1 cellular context compared by ENCODE assay signal in the genomic region with DNA sequence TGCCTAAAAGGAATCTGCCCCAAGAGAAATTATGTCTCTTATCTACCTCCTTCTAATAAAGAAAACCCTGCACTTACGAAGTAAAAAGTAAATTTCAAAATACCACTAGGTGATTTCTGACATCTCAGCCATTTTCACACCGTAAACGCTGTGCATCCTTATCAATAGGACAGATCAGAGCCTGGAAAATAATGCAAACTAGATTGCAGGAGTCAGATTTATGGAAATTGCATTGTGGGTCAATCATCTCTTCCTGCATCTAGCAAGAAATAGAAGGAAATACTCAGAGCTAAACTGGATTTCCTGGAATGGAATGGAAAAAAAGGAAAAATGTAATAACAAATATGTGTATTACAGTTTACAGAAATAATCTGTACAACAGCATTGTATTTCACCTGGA.
TF ChIP-seq lines count a peak whose summit lies in the region.

No MANE protein-coding gene starts in this region.

TF ChIP-seq in SK-N-SH treated with all-trans-retinoic acid at 6 μM for 48 hours, 23 proteins besides CTCF, POLR2A, EP300 and RAD21 (continued from another document):
- TF ChIP-seq ARNTL (CRISPR knock-in tag; IDR thresholded peaks at IDR 0.05; ENCODE audit: borderline replicate concordance, low read depth), result no peak
- TF ChIP-seq ISL1 (CRISPR knock-in tag; IDR thresholded peaks at IDR 0.05), result no peak
